Comparison of ENCODE assay signal across 16 cellular contexts in the genomic region with DNA sequence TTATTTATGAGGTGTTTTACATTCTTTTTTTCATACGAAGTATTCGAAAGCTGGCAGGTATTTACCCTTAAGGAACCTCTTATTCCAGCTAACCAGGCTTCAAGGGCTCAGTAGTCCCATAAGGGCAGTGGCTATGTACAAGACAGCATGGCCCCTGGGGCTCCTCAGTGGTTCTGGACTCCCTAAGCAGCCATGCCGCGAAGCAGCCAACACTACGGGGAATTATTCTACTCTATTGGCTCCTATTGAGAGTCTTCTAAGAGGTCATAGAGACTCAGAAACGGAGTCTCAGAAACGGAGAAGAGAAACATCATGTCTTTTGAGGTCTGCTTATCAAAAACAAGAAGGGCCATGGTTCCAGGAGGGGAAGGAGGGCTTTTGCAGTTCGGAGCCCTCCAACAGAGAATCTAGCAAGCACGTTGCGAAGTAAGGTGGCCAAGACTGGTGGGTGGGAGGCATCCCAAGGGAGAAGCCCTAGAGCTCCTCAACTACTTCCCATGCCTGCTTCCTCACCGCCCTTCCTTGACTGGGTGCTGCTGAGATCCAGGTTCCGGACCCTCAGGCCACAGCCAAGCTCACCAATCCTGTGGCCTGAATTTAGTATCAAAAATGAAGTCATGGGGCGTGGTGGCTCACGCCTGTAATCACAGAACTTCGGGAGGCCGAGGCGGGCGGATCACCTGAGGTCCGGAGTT.
"Had no signal": no experiment of that assay in that cellular context is flagged by ENCODE, and none has a peak within 500 bp of the region (broad histone marks: within the 10 kb centered on the region; RNA-seq: fewer than 3 reads in every experiment).

No MANE protein-coding gene starts in this region.

- H3K27ac ChIP-seq: gastrocnemius medialis, thyroid gland had no signal

- H3K27ac Mint-ChIP-seq: activated CD4-positive, alpha-beta T cell treated with anti-CD3 and anti-CD28 coated beads, Interleukin-2, amount 10 ng/mL, durations not matched to agents 24 days and 14 days; activated CD8-positive, alpha-beta T cell treated with anti-CD3 and anti-CD28 coated beads for 36 hours; activated naive CD4-positive, alpha-beta T cell treated with anti-CD3 and anti-CD28 coated beads, Interleukin-2, amount 10 ng/mL, durations not matched to agents 7 days and 5 days; activated naive CD8-positive, alpha-beta T cell treated with anti-CD3 and anti-CD28 coated beads, Interleukin-2, amount 50 U/mL, for 24 hours; naive thymus-derived CD4-positive, alpha-beta T cell; stimulated activated naive B cell treated with anti-CD40 and anti-IgM and Interleukin-4, amounts not matched to agents 10 μg/mL and 1 μg/mL and 100 μg/mL, for 72 hours had no signal

- H3K4me1 Mint-ChIP-seq: activated CD4-positive, alpha-beta T cell treated with anti-CD3 and anti-CD28 coated beads, Interleukin-2, amount 10 ng/mL, durations not matched to agents 24 days and 14 days; activated naive CD4-positive, alpha-beta T cell treated with anti-CD3 and anti-CD28 coated beads, Interleukin-2, amount 10 ng/mL, durations not matched to agents 7 days and 5 days; activated naive CD8-positive, alpha-beta T cell treated with anti-CD3 and anti-CD28 coated beads, Interleukin-2, amount 50 U/mL, for 24 hours had no signal

- H3K36me3 Mint-ChIP-seq: activated naive CD4-positive, alpha-beta T cell treated with anti-CD3 and anti-CD28 coated beads, Interleukin-2, amount 10 ng/mL, durations not matched to agents 7 days and 5 days; brain had no signal

- H3K27me3 Mint-ChIP-seq: brain had no signal

- DNase-seq: activated CD4-positive, alpha-beta T cell treated with anti-CD3 and anti-CD28 coated beads, Interleukin-2, amount 10 ng/mL, durations not matched to agents 24 days and 14 days; activated CD4-positive, CD25-positive, alpha-beta regulatory T cell; activated CD8-positive, alpha-beta memory T cell treated with anti-CD3 and anti-CD28 coated beads, Interleukin-2, amount 50 U/mL, for 4 hours; activated CD8-positive, alpha-beta T cell treated with anti-CD3 and anti-CD28 coated beads for 36 hours; activated naive CD4-positive, alpha-beta T cell treated with anti-CD3 and anti-CD28 coated beads, Interleukin-2, amount 10 ng/mL, durations not matched to agents 7 days and 5 days; activated naive CD8-positive, alpha-beta T cell treated with anti-CD3 and anti-CD28 coated beads, Interleukin-2, amount 50 U/mL, for 24 hours; activated T-cell treated with anti-CD3 and anti-CD28 coated beads, Interleukin-2, amount 50 U/mL, for 4 hours; anterior cingulate cortex; caudate nucleus; gastrocnemius medialis; left lung; mammary epithelial cell; naive thymus-derived CD4-positive, alpha-beta T cell; stimulated activated naive B cell treated with anti-CD40 and anti-IgM and Interleukin-4, amounts not matched to agents 10 μg/mL and 1 μg/mL and 100 μg/mL, for 72 hours; thyroid gland had no signal

- H3K36me3 ChIP-seq: gastrocnemius medialis, left lung, thyroid gland had no signal

- H3K4me1 ChIP-seq: gastrocnemius medialis had no signal

- H3K9me3 Mint-ChIP-seq: activated CD4-positive, alpha-beta T cell treated with anti-CD3 and anti-CD28 coated beads, Interleukin-2, amount 10 ng/mL, durations not matched to agents 24 days and 14 days; activated CD8-positive, alpha-beta T cell treated with anti-CD3 and anti-CD28 coated beads for 36 hours; activated naive CD8-positive, alpha-beta T cell treated with anti-CD3 and anti-CD28 coated beads, Interleukin-2, amount 50 U/mL, for 24 hours had no signal

- H3K4me3 ChIP-seq: gastrocnemius medialis, left lung, thyroid gland had no signal

- H3K9me3 ChIP-seq: gastrocnemius medialis, left lung, thyroid gland had no signal

- ATAC-seq: activated CD8-positive, alpha-beta T cell treated with anti-CD3 and anti-CD28 coated beads for 36 hours; activated naive CD8-positive, alpha-beta T cell treated with anti-CD3 and anti-CD28 coated beads, Interleukin-2, amount 50 U/mL, for 24 hours; activated T-cell treated with anti-CD3 and anti-CD28 coated beads, Interleukin-2, amount 50 U/mL, for 4 hours; gastrocnemius medialis; naive thymus-derived CD4-positive, alpha-beta T cell; stimulated activated naive B cell treated with anti-CD40 and anti-IgM and Interleukin-4, amounts not matched to agents 10 μg/mL and 1 μg/mL and 100 μg/mL, for 72 hours had no signal

- H3K27me3 ChIP-seq: gastrocnemius medialis, left lung, thyroid gland had no signal

- H3K4me3 Mint-ChIP-seq: activated CD4-positive, alpha-beta T cell treated with anti-CD3 and anti-CD28 coated beads, Interleukin-2, amount 10 ng/mL, durations not matched to agents 24 days and 14 days; activated CD8-positive, alpha-beta T cell treated with anti-CD3 and anti-CD28 coated beads for 36 hours; activated naive CD4-positive, alpha-beta T cell treated with anti-CD3 and anti-CD28 coated beads, Interleukin-2, amount 10 ng/mL, durations not matched to agents 7 days and 5 days; activated naive CD8-positive, alpha-beta T cell treated with anti-CD3 and anti-CD28 coated beads, Interleukin-2, amount 50 U/mL, for 24 hours; activated T-cell treated with anti-CD3 and anti-CD28 coated beads, Interleukin-2, amount 50 U/mL, for 4 hours; brain; naive thymus-derived CD4-positive, alpha-beta T cell; stimulated activated naive B cell treated with anti-CD40 and anti-IgM and Interleukin-4, amounts not matched to agents 10 μg/mL and 1 μg/mL and 100 μg/mL, for 72 hours had no signal
